27 cellular contexts compared by ENCODE assay signal in genomic region chr17:3008336-3009279, GRCh38. TPM values are rescaled to one million over a fixed set of nuclear protein-coding genes. Genes with fewer than 3 reads are reported as not detected.
DNase-seq lines count a peak whose midpoint lies in the region; ATAC-seq and TF ChIP-seq lines count a peak whose summit lies in the region.
"Had no signal": no experiment of that assay in that cellular context is flagged by ENCODE, and none has a peak within 500 bp of the region (broad histone marks: within the 10 kb centered on the region; RNA-seq: fewer than 3 reads in every experiment).

No MANE protein-coding gene starts in this region.

- peaks cover 4 to 45% of the 10 kb centered on the region in 2 experiments; a peak in 2 of 3 replicates for H3K36me3 ChIP-seq in HEK293 (ENCODE audit: control insufficient read depth in 2 of 2, insufficient read depth in 1 of 2, low read length in 2 of 2)
- H3K36me3 ChIP-seq: HAP-1, SJCRH30 had no signal

- TF ChIP-seq CTCF in HEK293 (tag by site-specific recombination; IDR thresholded peaks at IDR 0.05), result no peak

- peaks cover 29% of the 10 kb centered on the region for H3K36me3 Mint-ChIP-seq in stimulated activated effector memory CD8-positive, alpha-beta T cell treated with anti-CD3 and anti-CD28 coated beads, Interleukin-12 subunit alpha, Interleukin-12 subunit beta, amount 100 ng/mL, for 72 hours
- H3K36me3 Mint-ChIP-seq in naive thymus-derived CD8-positive, alpha-beta T cell, result peaks cover 0 to 25% (median 8%) of the 10 kb centered on the region in 3 donors

- DNase-seq in cerebellar cortex (ENCODE audit: low spot score) (peak; percentile 8), mesenteric fat pad (ENCODE audit: low spot score) (peak; percentile 75)
- no peak for DNase-seq in stimulated activated effector memory CD8-positive, alpha-beta T cell treated with anti-CD3 and anti-CD28 coated beads, Interleukin-12 subunit alpha, Interleukin-12 subunit beta, amount 100 ng/mL, for 72 hours (ENCODE audit: low spot score in 2 of 2)
- no peak for DNase-seq in naive thymus-derived CD8-positive, alpha-beta T cell
- DNase-seq: Calu3, DMS153, DND-41, IMR-90, KG1, MM.1S, NCI-H1694, NCI-H2029 treated with DMSO at 0.1 percent for 48 hours, NCI-H2227 treated with DMSO at 0.1 percent for 48 hours, NCI-H526 treated with DMSO at 0.1 percent for 48 hours, PC-9, SJCRH30 had no signal

- H3K27ac ChIP-seq in HEK293 (ENCODE audit: extremely low read depth, low read depth, low read length), result no peak overlapping the region
- H3K27ac ChIP-seq: PC-9, SJCRH30 had no signal

- H3K4me1 ChIP-seq in HEK293 (ENCODE audit: control insufficient read depth, insufficient read depth, low read length), result peaks cover 11% of the 10 kb centered on the region
- H3K4me1 ChIP-seq: HAP-1 had no signal

- no peaks in the 10 kb centered on the region for H3K27me3 Mint-ChIP-seq in naive thymus-derived CD8-positive, alpha-beta T cell

- no peaks in the 10 kb centered on the region for H3K9me3 ChIP-seq in HEK293 (ENCODE audit: control insufficient read depth, insufficient read depth, low read depth, low read length)
- H3K9me3 ChIP-seq: A549, HAP-1, SJCRH30 had no signal

- peaks cover 7% of the 10 kb centered on the region for H3K4me1 Mint-ChIP-seq in stimulated activated effector memory CD8-positive, alpha-beta T cell treated with anti-CD3 and anti-CD28 coated beads, Interleukin-12 subunit alpha, Interleukin-12 subunit beta, amount 100 ng/mL, for 72 hours
- peaks cover 4 to 20% (median 13%) of the 10 kb centered on the region in 4 donors for H3K4me1 Mint-ChIP-seq in naive thymus-derived CD8-positive, alpha-beta T cell
- H3K4me1 Mint-ChIP-seq: GM23338 had no signal

- no peaks in the 10 kb centered on the region for H3K9me3 Mint-ChIP-seq in stimulated activated effector memory CD8-positive, alpha-beta T cell treated with anti-CD3 and anti-CD28 coated beads, Interleukin-12 subunit alpha, Interleukin-12 subunit beta, amount 100 ng/mL, for 72 hours
- H3K9me3 Mint-ChIP-seq in naive thymus-derived CD8-positive, alpha-beta T cell, result no peaks in the 10 kb centered on the region
- H3K9me3 Mint-ChIP-seq: GM23338 had no signal

- no peak overlapping the region for H3K4me3 Mint-ChIP-seq in stimulated activated effector memory CD8-positive, alpha-beta T cell treated with anti-CD3 and anti-CD28 coated beads, Interleukin-12 subunit alpha, Interleukin-12 subunit beta, amount 100 ng/mL, for 72 hours
- H3K4me3 Mint-ChIP-seq in naive thymus-derived CD8-positive, alpha-beta T cell, result no peak overlapping the region
- H3K4me3 Mint-ChIP-seq: CD14-positive monocyte, GM23338 had no signal

- no peak overlapping the region for H3K4me3 ChIP-seq in HEK293 (ENCODE audit: low read depth, low read length)
- H3K4me3 ChIP-seq: A549, GM23338, HAP-1, PC-9, SJCRH30 had no signal

- CTCF ChIA-PET in HEK293 (lab: Yijun Ruan, JAX), result interaction anchor here (0.5 to 4.1 kb wide), 6 partner anchors 66 to 180 kb away, joined by 3 to 21 read pairs (median 5); no protein-coding TSS in a partner anchor

- POLR2A ChIA-PET in HEK293 (lab: Yijun Ruan, JAX), result no interaction called here
- POLR2A ChIA-PET in naive thymus-derived CD8-positive, alpha-beta T cell (lab: Charles Lee), result no interaction called here

- ATAC-seq in stimulated activated effector memory CD8-positive, alpha-beta T cell treated with anti-CD3 and anti-CD28 coated beads, Interleukin-12 subunit alpha, Interleukin-12 subunit beta, amount 100 ng/mL, for 72 hours, result no peak
- ATAC-seq in HG03439 (IDR thresholded peaks at IDR 0.05; ENCODE audit: unreplicated experiment) (no peak), GM21390 (IDR thresholded peaks at IDR 0.05; ENCODE audit: unreplicated experiment) (no peak)
- no peak for ATAC-seq in naive thymus-derived CD8-positive, alpha-beta T cell
- ATAC-seq: A549, GM23338, Right ventricle myocardium inferior, SK-N-SH treated with all-trans-retinoic acid at 6 μM for 48 hours had no signal

- H3K27ac Mint-ChIP-seq in stimulated activated effector memory CD8-positive, alpha-beta T cell treated with anti-CD3 and anti-CD28 coated beads, Interleukin-12 subunit alpha, Interleukin-12 subunit beta, amount 100 ng/mL, for 72 hours, result peak overlapping the region; percentile 20
- peak overlapping the region in 2 of 10 donors; percentile 40 to 66 for H3K27ac Mint-ChIP-seq in naive thymus-derived CD8-positive, alpha-beta T cell
- H3K27ac Mint-ChIP-seq: GM23338 had no signal

TF ChIP-seq in HEK293, 187 proteins besides CTCF, POLR2A, EP300 and RAD21:
- TF ChIP-seq EGR2 (tag by site-specific recombination; IDR thresholded peaks at IDR 0.05; ENCODE audit: low read depth) (peak; percentile 72; the same call in 1 of the 2 replicates), ZFHX2 (tag by site-specific recombination; conservative IDR thresholded peaks at IDR 0.05) (peak; percentile 78), ZSCAN23 (tag by site-specific recombination; IDR thresholded peaks at IDR 0.05) (no peak), ZNF830 (tag by site-specific recombination; IDR thresholded peaks at IDR 0.05; ENCODE audit: low read depth) (no peak), ZNF157 (tag by site-specific recombination; IDR thresholded peaks at IDR 0.05) (no peak), ZNF391 (tag by site-specific recombination; IDR thresholded peaks at IDR 0.05; ENCODE audit: borderline replicate concordance, low read depth) (no peak), ZNF600 (tag by site-specific recombination; IDR thresholded peaks at IDR 0.05) (peak; percentile 42; the same call in 1 of the 2 replicates)

RNA-seq across cellular contexts. Expression of gene OR1D5, which starts 54.8 kb away (rescaled TPM):
- total RNA-seq in mesenteric fat pad, result not detected
- not detected for total RNA-seq in naive thymus-derived CD8-positive, alpha-beta T cell
- polyA plus RNA-seq in naive thymus-derived CD8-positive, alpha-beta T cell, result not detected
- total RNA-seq: Calu3, GM23338, IMR-90, NCI-H460, PC-9, Right ventricle myocardium inferior, RPMI7951, SJCRH30 had no signal
- polyA plus RNA-seq: A549, CD14-positive monocyte, GM23338, IMR-90 had no signal

Comparison
In these comparisons a context has a peak if more than half of its experiments do, and no peak if none do; other contexts are left out.
1. DNase-seq: peak in cerebellar cortex (single experiment) and mesenteric fat pad (single experiment); none in stimulated activated effector memory CD8-positive, alpha-beta T cell treated with anti-CD3 and anti-CD28 coated beads, Interleukin-12 subunit alpha, Interleukin-12 subunit beta, amount 100 ng/mL, for 72 hours (0 of 2) and naive thymus-derived CD8-positive, alpha-beta T cell (0 of 10).